22 cellular contexts compared by ENCODE assay signal in genomic region chr17:66767164-66767933, GRCh38.
DNase-seq lines count a peak whose midpoint lies in the region; ATAC-seq and TF ChIP-seq lines count a peak whose summit lies in the region.
"Had no signal": no experiment of that assay in that cellular context is flagged by ENCODE, and none has a peak within 500 bp of the region (broad histone marks: within the 10 kb centered on the region; RNA-seq: fewer than 3 reads in every experiment).

No MANE protein-coding gene starts in this region.

- no peaks in the 10 kb centered on the region for H3K9me3 Mint-ChIP-seq in activated CD8-positive, alpha-beta T cell treated with anti-CD3 and anti-CD28 coated beads for 36 hours
- no peaks in the 10 kb centered on the region for H3K9me3 Mint-ChIP-seq in activated CD8-positive, alpha-beta T cell treated with anti-CD3 and anti-CD28 coated beads, Interleukin-2, amount 10 ng/mL, durations not matched to agents 7 days and 5 days (ENCODE audit: insufficient read depth)
- H3K9me3 Mint-ChIP-seq in glutamatergic neuron (ENCODE audit: unreplicated experiment) = no peaks in the 10 kb centered on the region
- H3K9me3 Mint-ChIP-seq: GM23338; natural killer cell treated with Interleukin-12 subunit alpha and Interleukin-12 subunit beta and Interleukin-15 and Interleukin-18, amount 100 ng/mL, for 72 hours had no signal

- POLR2A ChIA-PET in activated CD8-positive, alpha-beta T cell treated with anti-CD3 and anti-CD28 coated beads for 36 hours (lab: Charles Lee) = no interaction called here
- POLR2A ChIA-PET in activated CD8-positive, alpha-beta T cell treated with anti-CD3 and anti-CD28 coated beads, Interleukin-2, amount 10 ng/mL, durations not matched to agents 7 days and 5 days (lab: Charles Lee) = no interaction called here
- POLR2A ChIA-PET in HEK293 (lab: Yijun Ruan, JAX) = no interaction called here

- H3K27ac Mint-ChIP-seq in activated CD8-positive, alpha-beta T cell treated with anti-CD3 and anti-CD28 coated beads for 36 hours = peak overlapping the region; percentile 68
- H3K27ac Mint-ChIP-seq in activated CD8-positive, alpha-beta T cell treated with anti-CD3 and anti-CD28 coated beads, Interleukin-2, amount 10 ng/mL, durations not matched to agents 7 days and 5 days = no peak overlapping the region
- H3K27ac Mint-ChIP-seq in glutamatergic neuron (ENCODE audit: unreplicated experiment) = peak overlapping the region; percentile 93
- H3K27ac Mint-ChIP-seq: GM23338; natural killer cell treated with Interleukin-12 subunit alpha and Interleukin-12 subunit beta and Interleukin-15 and Interleukin-18, amount 100 ng/mL, for 72 hours had no signal

- CTCF ChIA-PET in activated CD8-positive, alpha-beta T cell treated with anti-CD3 and anti-CD28 coated beads for 36 hours (lab: Charles Lee) = no interaction called here
- CTCF ChIA-PET in activated CD8-positive, alpha-beta T cell treated with anti-CD3 and anti-CD28 coated beads, Interleukin-2, amount 10 ng/mL, durations not matched to agents 7 days and 5 days (lab: Charles Lee) = no interaction called here
- CTCF ChIA-PET in HEK293 (lab: Yijun Ruan, JAX) = interaction anchor here (0.7 to 2.0 kb wide), 2 partner anchors 40 to 1914 kb away, joined by 3 to 8 read pairs; no protein-coding TSS in a partner anchor

- H3K27me3 ChIP-seq in RWPE2 (ENCODE audit: insufficient read depth, poor library complexity, severe bottlenecking) (no peaks in the 10 kb centered on the region), colonic mucosa (no peaks in the 10 kb centered on the region)
- H3K27me3 ChIP-seq: testis had no signal

- intact Hi-C loops in activated CD8-positive, alpha-beta T cell treated with anti-CD3 and anti-CD28 coated beads for 36 hours (cut with micrococcal nuclease) = no loop called here
- intact Hi-C loops in colonic mucosa (cut with DNase I) = no loop called here

- ATAC-seq in activated CD8-positive, alpha-beta T cell treated with anti-CD3 and anti-CD28 coated beads for 36 hours = peak; percentile 55
- ATAC-seq in activated CD8-positive, alpha-beta T cell treated with anti-CD3 and anti-CD28 coated beads, Interleukin-2, amount 10 ng/mL, durations not matched to agents 7 days and 5 days = no peak
- no peak for ATAC-seq in RWPE2 (ENCODE audit: low read depth)
- ATAC-seq in HG03442 (IDR thresholded peaks at IDR 0.05; ENCODE audit: unreplicated experiment) = no peak
- ATAC-seq: GM23338, sciatic nerve had no signal

- no peak overlapping the region for H3K4me3 ChIP-seq in HEK293 (ENCODE audit: low read depth, low read length)
- H3K4me3 ChIP-seq in RWPE2 (ENCODE audit: severe bottlenecking) = no peak overlapping the region
- no peak overlapping the region for H3K4me3 ChIP-seq in colonic mucosa
- H3K4me3 ChIP-seq: coronary artery, GM23338, testis had no signal

- H3K27me3 Mint-ChIP-seq in activated CD8-positive, alpha-beta T cell treated with anti-CD3 and anti-CD28 coated beads for 36 hours = no peaks in the 10 kb centered on the region
- H3K27me3 Mint-ChIP-seq in activated CD8-positive, alpha-beta T cell treated with anti-CD3 and anti-CD28 coated beads, Interleukin-2, amount 10 ng/mL, durations not matched to agents 7 days and 5 days (ENCODE audit: low read depth) = no peaks in the 10 kb centered on the region
- peaks cover 2% of the 10 kb centered on the region for H3K27me3 Mint-ChIP-seq in glutamatergic neuron (ENCODE audit: unreplicated experiment)
- H3K27me3 Mint-ChIP-seq: natural killer cell treated with Interleukin-12 subunit alpha and Interleukin-12 subunit beta and Interleukin-15 and Interleukin-18, amount 100 ng/mL, for 72 hours had no signal

- no peak overlapping the region for H3K27ac ChIP-seq in HEK293 (ENCODE audit: extremely low read depth, low read depth, low read length)
- no peak overlapping the region for H3K27ac ChIP-seq in RWPE2 (ENCODE audit: poor library complexity, severe bottlenecking)
- no peak overlapping the region for H3K27ac ChIP-seq in colonic mucosa
- H3K27ac ChIP-seq: C4-2B, coronary artery, parathyroid adenoma, testis, VCaP had no signal

- no peak overlapping the region for H3K9ac ChIP-seq in colonic mucosa (ENCODE audit: low read depth in 2 of 2, low read length in 2 of 2)
- H3K9ac ChIP-seq: parathyroid adenoma had no signal

- DNase-seq in activated CD8-positive, alpha-beta T cell treated with anti-CD3 and anti-CD28 coated beads for 36 hours = no peak
- no peak for DNase-seq in activated CD8-positive, alpha-beta T cell treated with anti-CD3 and anti-CD28 coated beads, Interleukin-2, amount 10 ng/mL, durations not matched to agents 7 days and 5 days
- DNase-seq in RWPE2 (ENCODE audit: low spot score) = peak; percentile 9
- DNase-seq in glutamatergic neuron = peak; percentile 38
- no peak for DNase-seq in AG08395 (ENCODE audit: low spot score)
- no peak for DNase-seq in colonic mucosa
- DNase-seq: ACHN; KG1; mesenchymal stem cell; NCI-H1092; NCI-H774; stimulated activated CD4-positive, alpha-beta T cell treated with anti-CD3 and anti-CD28 coated beads, Interleukin-15, amount 100 ng/mL, for 24 hours; testis had no signal

- H3K4me1 ChIP-seq in HEK293 (ENCODE audit: control insufficient read depth, insufficient read depth, low read length) (no peaks in the 10 kb centered on the region), RWPE2 (ENCODE audit: insufficient read depth, poor library complexity, severe bottlenecking) (no peaks in the 10 kb centered on the region), colonic mucosa (no peaks in the 10 kb centered on the region)
- H3K4me1 ChIP-seq: parathyroid adenoma, testis had no signal

- peaks cover 3% of the 10 kb centered on the region for H3K4me1 Mint-ChIP-seq in activated CD8-positive, alpha-beta T cell treated with anti-CD3 and anti-CD28 coated beads for 36 hours (ENCODE audit: low read depth)
- H3K4me1 Mint-ChIP-seq in activated CD8-positive, alpha-beta T cell treated with anti-CD3 and anti-CD28 coated beads, Interleukin-2, amount 10 ng/mL, durations not matched to agents 7 days and 5 days (ENCODE audit: low read depth) = no peaks in the 10 kb centered on the region
- H3K4me1 Mint-ChIP-seq in glutamatergic neuron (ENCODE audit: low read depth, unreplicated experiment) = peaks cover 30% of the 10 kb centered on the region

- H3K9me3 ChIP-seq in HEK293 (ENCODE audit: control insufficient read depth, insufficient read depth, low read depth, low read length) (no peaks in the 10 kb centered on the region), RWPE2 (ENCODE audit: severe bottlenecking) (no peaks in the 10 kb centered on the region), colonic mucosa (no peaks in the 10 kb centered on the region)
- H3K9me3 ChIP-seq: testis had no signal

- H3K4me3 Mint-ChIP-seq in activated CD8-positive, alpha-beta T cell treated with anti-CD3 and anti-CD28 coated beads for 36 hours = no peak overlapping the region
- no peak overlapping the region for H3K4me3 Mint-ChIP-seq in activated CD8-positive, alpha-beta T cell treated with anti-CD3 and anti-CD28 coated beads, Interleukin-2, amount 10 ng/mL, durations not matched to agents 7 days and 5 days
- no peak overlapping the region for H3K4me3 Mint-ChIP-seq in glutamatergic neuron (ENCODE audit: unreplicated experiment)
- H3K4me3 Mint-ChIP-seq: GM23338; natural killer cell treated with Interleukin-12 subunit alpha and Interleukin-12 subunit beta and Interleukin-15 and Interleukin-18, amount 100 ng/mL, for 72 hours had no signal

- no peak for TF ChIP-seq CTCF in activated CD8-positive, alpha-beta T cell treated with anti-CD3 and anti-CD28 coated beads for 36 hours (IDR thresholded peaks at IDR 0.05)
- no peak for TF ChIP-seq CTCF in HEK293 (tag by site-specific recombination; IDR thresholded peaks at IDR 0.05)
- TF ChIP-seq CTCF in RWPE2 (IDR thresholded peaks at IDR 0.05; ENCODE audit: poor library complexity, severe bottlenecking) = no peak
- no peak for TF ChIP-seq CTCF in glutamatergic neuron (IDR thresholded peaks at IDR 0.05; ENCODE audit: partially characterized antibody, unreplicated experiment)
- no peak for TF ChIP-seq CTCF in colonic mucosa (IDR thresholded peaks at IDR 0.05)

- no peaks in the 10 kb centered on the region; a peak in 1 of 3 replicates for H3K36me3 ChIP-seq in HEK293 (ENCODE audit: control insufficient read depth in 2 of 2, insufficient read depth in 1 of 2, low read length in 2 of 2)
- no peaks in the 10 kb centered on the region for H3K36me3 ChIP-seq in RWPE2 (ENCODE audit: low read depth)
- no peaks in the 10 kb centered on the region for H3K36me3 ChIP-seq in colonic mucosa

- H3K36me3 Mint-ChIP-seq in activated CD8-positive, alpha-beta T cell treated with anti-CD3 and anti-CD28 coated beads for 36 hours (ENCODE audit: low read depth) = peaks cover 15% of the 10 kb centered on the region
- H3K36me3 Mint-ChIP-seq in activated CD8-positive, alpha-beta T cell treated with anti-CD3 and anti-CD28 coated beads, Interleukin-2, amount 10 ng/mL, durations not matched to agents 7 days and 5 days (ENCODE audit: low read depth) = peaks cover 20% of the 10 kb centered on the region
- no peaks in the 10 kb centered on the region for H3K36me3 Mint-ChIP-seq in glutamatergic neuron (ENCODE audit: unreplicated experiment)
- H3K36me3 Mint-ChIP-seq: natural killer cell treated with Interleukin-12 subunit alpha and Interleukin-12 subunit beta and Interleukin-15 and Interleukin-18, amount 100 ng/mL, for 72 hours had no signal

TF ChIP-seq in HEK293, 187 proteins besides CTCF, POLR2A, EP300 and RAD21 (continues in another document):
- TF ChIP-seq ZNF626 (tag by site-specific recombination; IDR thresholded peaks at IDR 0.05) = no peak
- TF ChIP-seq WT1 (tag by site-specific recombination; IDR thresholded peaks at IDR 0.05) = no peak
- TF ChIP-seq ZNF692 (tag by site-specific recombination; IDR thresholded peaks at IDR 0.05) = no peak
- 0 out of 2 replicates have a peak, but pooled peaks have one; percentile 8 for TF ChIP-seq ZNF664 (tag by site-specific recombination; IDR thresholded peaks at IDR 0.05)

Comparison
In these comparisons a context has a peak if more than half of its experiments do, and no peak if none do; other contexts are left out.
1. DNase-seq: peak in RWPE2 (single experiment) and glutamatergic neuron (single experiment); none in activated CD8-positive, alpha-beta T cell treated with anti-CD3 and anti-CD28 coated beads for 36 hours (single experiment), activated CD8-positive, alpha-beta T cell treated with anti-CD3 and anti-CD28 coated beads, Interleukin-2, amount 10 ng/mL, durations not matched to agents 7 days and 5 days (single experiment), AG08395 (single experiment) and colonic mucosa (single experiment).